ENCODE assay signal across 20 cellular contexts in genomic region chr4:15116509-15117079, GRCh38.
"Had no signal": no experiment of that assay in that cellular context is flagged by ENCODE, and none has a peak within 500 bp of the region (broad histone marks: within the 10 kb centered on the region; RNA-seq: fewer than 3 reads in every experiment).

No MANE protein-coding gene starts in this region.

- ATAC-seq: gastrocnemius medialis, heart right ventricle, left lung, lower lobe of right lung, upper lobe of right lung had no signal

- DNase-seq: cortex of kidney; dorsolateral prefrontal cortex; effector CD8-positive, alpha-beta T cell; gastrocnemius medialis; heart right ventricle; hypothalamus; islet precursor cell; left lung; lower lobe of right lung; naive B cell; nephron progenitor cell; posterior cingulate gyrus; stimulated activated CD4-positive, alpha-beta T cell treated with anti-CD3 and anti-CD28 coated beads, Interleukin-4, amount 100 ng/mL, for 1 hour; testis; upper lobe of right lung had no signal

- H3K27ac ChIP-seq: dorsolateral prefrontal cortex, esophagus muscularis mucosa, gastrocnemius medialis, heart right ventricle, left lung, lower lobe of right lung, neutrophil, right atrium auricular region, testis, tibial nerve, upper lobe of right lung, vagina had no signal

- H3K36me3 ChIP-seq: esophagus muscularis mucosa, gastrocnemius medialis, heart right ventricle, left lung, lower lobe of right lung, neutrophil, right atrium auricular region, tibial nerve, upper lobe of right lung, vagina had no signal

- H3K4me3 ChIP-seq: dorsolateral prefrontal cortex, esophagus muscularis mucosa, gastrocnemius medialis, heart right ventricle, left lung, lower lobe of right lung, right atrium auricular region, testis, tibial nerve, upper lobe of right lung, vagina had no signal

- H3K4me1 ChIP-seq: gastrocnemius medialis, heart right ventricle, left lung, lower lobe of right lung, right atrium auricular region, tibial nerve, upper lobe of right lung, vagina had no signal

- H3K9me3 ChIP-seq: esophagus muscularis mucosa, gastrocnemius medialis, lower lobe of right lung, neutrophil, right atrium auricular region, testis, tibial nerve, upper lobe of right lung, vagina had no signal

- H3K27me3 ChIP-seq: dorsolateral prefrontal cortex, esophagus muscularis mucosa, gastrocnemius medialis, heart right ventricle, left lung, neutrophil, right atrium auricular region, testis, tibial nerve, upper lobe of right lung, vagina had no signal
